20 cellular contexts compared by ENCODE assay signal in genomic region chr5:127696688-127697087, GRCh38. TPM values are rescaled to one million over a fixed set of nuclear protein-coding genes. Genes with fewer than 3 reads are reported as not detected.
DNase-seq lines count a peak whose midpoint lies in the region; TF ChIP-seq lines count a peak whose summit lies in the region.
"Had no signal": no experiment of that assay in that cellular context is flagged by ENCODE, and none has a peak within 500 bp of the region (broad histone marks: within the 10 kb centered on the region; RNA-seq: fewer than 3 reads in every experiment).

No MANE protein-coding gene starts in this region.

- no peak overlapping the region for H3K27ac Mint-ChIP-seq in activated naive CD4-positive, alpha-beta T cell treated with anti-CD3 and anti-CD28 coated beads, Interleukin-2, amount 10 ng/mL, durations not matched to agents 7 days and 5 days
- H3K27ac Mint-ChIP-seq: activated CD8-positive, alpha-beta T cell treated with anti-CD3 and anti-CD28 coated beads, Interleukin-2, amount 10 ng/mL, durations not matched to agents 7 days and 5 days; activated T-helper 1 cell treated with anti-CD3 and anti-CD28 coated beads, Interleukin-12 subunit alpha, Interleukin-12 subunit beta, Interleukin-2, Interleukin-4 antibody, amounts not matched to agents 30 ng/mL and 10 ng/mL and 1 ng/mL, durations not matched to agents 14 hours and 24 hours and 36 hours; T-cell had no signal

- intact Hi-C loops in thyroid gland (cut with DNase I) = no loop called here

- H3K36me3 Mint-ChIP-seq in activated naive CD4-positive, alpha-beta T cell treated with anti-CD3 and anti-CD28 coated beads, Interleukin-2, amount 10 ng/mL, durations not matched to agents 7 days and 5 days = no peaks in the 10 kb centered on the region
- H3K36me3 Mint-ChIP-seq: stimulated activated naive B cell treated with anti-CD40 and anti-IgM and Interleukin-4, amounts not matched to agents 10 μg/mL and 1 μg/mL and 100 μg/mL, for 72 hours; T-cell had no signal

- in situ Hi-C loops in ACHN (cut with HindIII; ENCODE audit: low pct_ligation_motif_present, low pct_unique_long_range_greater_than_20kb, low sequenced_read_pairs) = no loop called here

- H3K4me3 ChIP-seq in kidney epithelial cell (ENCODE audit: low read depth, low read length) = no peak overlapping the region
- H3K4me3 ChIP-seq in thyroid gland (replicated peaks in 1 of 3) = no peak overlapping the region
- H3K4me3 ChIP-seq: heart left ventricle, mucosa of descending colon had no signal

- H3K9me3 ChIP-seq in thyroid gland = no peaks in the 10 kb centered on the region
- H3K9me3 ChIP-seq: BE2C, heart left ventricle, mucosa of descending colon had no signal

- CTCF ChIA-PET in activated naive CD4-positive, alpha-beta T cell treated with anti-CD3 and anti-CD28 coated beads, Interleukin-2, amount 10 ng/mL, durations not matched to agents 7 days and 5 days (lab: Charles Lee) = no interaction called here

- H3K4me3 Mint-ChIP-seq in activated naive CD4-positive, alpha-beta T cell treated with anti-CD3 and anti-CD28 coated beads, Interleukin-2, amount 10 ng/mL, durations not matched to agents 7 days and 5 days = no peak overlapping the region
- H3K4me3 Mint-ChIP-seq: activated CD8-positive, alpha-beta T cell treated with anti-CD3 and anti-CD28 coated beads, Interleukin-2, amount 10 ng/mL, durations not matched to agents 7 days and 5 days; activated T-helper 1 cell treated with anti-CD3 and anti-CD28 coated beads, Interleukin-12 subunit alpha, Interleukin-12 subunit beta, Interleukin-2, Interleukin-4 antibody, amounts not matched to agents 30 ng/mL and 10 ng/mL and 1 ng/mL, durations not matched to agents 14 hours and 24 hours and 36 hours; stimulated activated naive B cell treated with anti-CD40 and anti-IgM and Interleukin-4, amounts not matched to agents 10 μg/mL and 1 μg/mL and 100 μg/mL, for 72 hours; T-cell had no signal

- peak; percentile 55 for DNase-seq in ACHN
- DNase-seq in H4 (ENCODE audit: low spot score) = peak; percentile 24
- DNase-seq in astrocyte of the hippocampus (ENCODE audit: low read depth, low spot score) = peak; percentile 52
- DNase-seq in kidney epithelial cell (ENCODE audit: low read depth) = peak; percentile 7
- DNase-seq in NCI-H82 (lab: John Stamatoyannopoulos, UW) = no peak
- DNase-seq in GM10266 (ENCODE audit: extremely low spot score) = no peak
- DNase-seq in thyroid gland = no peak
- DNase-seq in activated naive CD4-positive, alpha-beta T cell treated with anti-CD3 and anti-CD28 coated beads, Interleukin-2, amount 10 ng/mL, durations not matched to agents 7 days and 5 days = no peak
- DNase-seq: activated CD8-positive, alpha-beta T cell treated with anti-CD3 and anti-CD28 coated beads, Interleukin-2, amount 10 ng/mL, durations not matched to agents 7 days and 5 days; BE2C; heart left ventricle; kidney glomerular epithelial cell; mucosa of descending colon; NCI-H2029; nucleus accumbens; stimulated activated naive B cell treated with anti-CD40 and anti-IgM and Interleukin-4, amounts not matched to agents 10 μg/mL and 1 μg/mL and 100 μg/mL, for 72 hours; T-cell; WERI-Rb-1 had no signal

- no peaks in the 10 kb centered on the region for H3K4me1 Mint-ChIP-seq in activated naive CD4-positive, alpha-beta T cell treated with anti-CD3 and anti-CD28 coated beads, Interleukin-2, amount 10 ng/mL, durations not matched to agents 7 days and 5 days
- H3K4me1 Mint-ChIP-seq: stimulated activated naive B cell treated with anti-CD40 and anti-IgM and Interleukin-4, amounts not matched to agents 10 μg/mL and 1 μg/mL and 100 μg/mL, for 72 hours; T-cell had no signal

- H3K27me3 ChIP-seq in kidney epithelial cell (ENCODE audit: control insufficient read depth, insufficient read depth, low read length) = no peaks in the 10 kb centered on the region
- no peaks in the 10 kb centered on the region for H3K27me3 ChIP-seq in thyroid gland
- H3K27me3 ChIP-seq: heart left ventricle had no signal

- TF ChIP-seq POLR2A in thyroid gland (IDR thresholded peaks at IDR 0.05) = no peak

- WGBS in thyroid gland, 2 donors = 72 to 77% methylated on average over 6 of the region's 6 CpGs

- H3K27ac ChIP-seq in thyroid gland = no peak overlapping the region
- H3K27ac ChIP-seq: heart left ventricle, WERI-Rb-1 had no signal

- TF ChIP-seq CTCF in kidney epithelial cell (IDR thresholded peaks at IDR 0.05; ENCODE audit: insufficient read depth, low read length, poor library complexity, severe bottlenecking) (no peak), GM10266 (IDR thresholded peaks at IDR 0.05; ENCODE audit: control insufficient read depth, insufficient read depth, low read depth, missing control alignments) (no peak), thyroid gland (IDR thresholded peaks at IDR 0.05) (no peak)

- no peaks in the 10 kb centered on the region for H3K4me1 ChIP-seq in thyroid gland
- H3K4me1 ChIP-seq: BE2C had no signal

- no peaks in the 10 kb centered on the region for H3K27me3 Mint-ChIP-seq in activated naive CD4-positive, alpha-beta T cell treated with anti-CD3 and anti-CD28 coated beads, Interleukin-2, amount 10 ng/mL, durations not matched to agents 7 days and 5 days
- H3K27me3 Mint-ChIP-seq: stimulated activated naive B cell treated with anti-CD40 and anti-IgM and Interleukin-4, amounts not matched to agents 10 μg/mL and 1 μg/mL and 100 μg/mL, for 72 hours; T-cell had no signal

- H3K36me3 ChIP-seq in kidney epithelial cell (ENCODE audit: control insufficient read depth, insufficient read depth, low read length) (no peaks in the 10 kb centered on the region), thyroid gland (no peaks in the 10 kb centered on the region)
- H3K36me3 ChIP-seq: BE2C, heart left ventricle, WERI-Rb-1 had no signal

- H3K9me3 Mint-ChIP-seq in activated naive CD4-positive, alpha-beta T cell treated with anti-CD3 and anti-CD28 coated beads, Interleukin-2, amount 10 ng/mL, durations not matched to agents 7 days and 5 days = no peaks in the 10 kb centered on the region
- H3K9me3 Mint-ChIP-seq: activated T-helper 1 cell treated with anti-CD3 and anti-CD28 coated beads, Interleukin-12 subunit alpha, Interleukin-12 subunit beta, Interleukin-2, Interleukin-4 antibody, amounts not matched to agents 30 ng/mL and 10 ng/mL and 1 ng/mL, durations not matched to agents 14 hours and 24 hours and 36 hours; T-cell had no signal

RNA-seq across cellular contexts. Expression of gene CCDC192, which starts 6.5 kb away (rescaled TPM):
- total RNA-seq in H4 (2014; rRNA removed; shearing (Covaris generic)) = not detected in 2 replicates
- total RNA-seq in kidney epithelial cell (not detected in 2 replicates), thyroid gland (1 to 10 TPM in 1 of 4 donors, not detected in 3; 1.3 TPM)
- total RNA-seq: activated CD8-positive, alpha-beta T cell treated with anti-CD3 and anti-CD28 coated beads, Interleukin-2, amount 10 ng/mL, durations not matched to agents 7 days and 5 days; activated T-helper 1 cell treated with anti-CD3 and anti-CD28 coated beads, Interleukin-12 subunit alpha, Interleukin-12 subunit beta, Interleukin-2, Interleukin-4 antibody, amounts not matched to agents 30 ng/mL and 10 ng/mL and 1 ng/mL, durations not matched to agents 14 hours and 24 hours and 36 hours had no signal

RNA-seq across cellular contexts. Expression of gene CTXN3, which starts 47.8 kb away (rescaled TPM):
- not detected in 2 replicates for total RNA-seq in H4 (2014; rRNA removed; shearing (Covaris generic))
- total RNA-seq in kidney epithelial cell = not detected in 2 replicates
- total RNA-seq in thyroid gland = not detected
- total RNA-seq: activated CD8-positive, alpha-beta T cell treated with anti-CD3 and anti-CD28 coated beads, Interleukin-2, amount 10 ng/mL, durations not matched to agents 7 days and 5 days; activated T-helper 1 cell treated with anti-CD3 and anti-CD28 coated beads, Interleukin-12 subunit alpha, Interleukin-12 subunit beta, Interleukin-2, Interleukin-4 antibody, amounts not matched to agents 30 ng/mL and 10 ng/mL and 1 ng/mL, durations not matched to agents 14 hours and 24 hours and 36 hours; heart left ventricle; mucosa of descending colon; T-cell; ureter had no signal

Comparison
In these comparisons a context has a peak if more than half of its experiments do, and no peak if none do; other contexts are left out.
1. DNase-seq: peak in ACHN (single experiment), H4 (single experiment), astrocyte of the hippocampus (single experiment) and kidney epithelial cell (single experiment); none in NCI-H82 (single experiment), GM10266 (single experiment), thyroid gland (0 of 2) and activated naive CD4-positive, alpha-beta T cell treated with anti-CD3 and anti-CD28 coated beads, Interleukin-2, amount 10 ng/mL, durations not matched to agents 7 days and 5 days (single experiment).